ENCODE assay signal across 12 cellular contexts in the genomic region with DNA sequence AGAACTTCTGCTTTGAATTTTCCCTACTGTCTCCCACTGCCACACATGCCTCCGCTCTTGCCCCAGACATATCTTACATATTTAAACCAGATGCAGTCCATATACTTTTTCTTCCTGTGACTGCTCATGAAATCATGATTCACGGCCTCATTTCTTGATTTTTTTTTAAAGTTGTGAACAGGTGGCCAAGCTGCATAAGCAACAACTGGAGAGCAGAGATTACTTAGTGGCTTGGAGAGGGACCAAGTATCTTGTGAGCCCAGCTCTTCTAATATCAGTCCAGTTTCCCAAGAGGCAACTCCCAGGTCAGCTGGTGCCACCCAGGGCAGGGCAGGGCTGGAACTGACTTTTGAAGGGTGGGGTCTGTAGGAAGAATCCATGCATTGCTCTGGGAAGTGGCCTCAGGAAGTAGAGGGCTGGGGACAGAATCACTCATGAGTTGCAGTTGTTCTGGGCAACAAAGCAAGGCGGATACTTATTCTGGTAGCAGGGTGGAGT.
DNase-seq lines count a peak whose midpoint lies in the region; ATAC-seq and TF ChIP-seq lines count a peak whose summit lies in the region.
"Had no signal": no experiment of that assay in that cellular context is flagged by ENCODE, and none has a peak within 500 bp of the region (broad histone marks: within the 10 kb centered on the region; RNA-seq: fewer than 3 reads in every experiment).

No MANE protein-coding gene starts in this region.

- H3K23ac ChIP-seq in IMR-90 (ENCODE audit: low read depth, low read length): peak overlapping the region; percentile 18; the same call in 1 of the 2 replicates

- TF ChIP-seq CTCF in AG04450 (IDR thresholded peaks at IDR 0.05; ENCODE audit: low read depth, low read length): no peak
- no peak for TF ChIP-seq CTCF in IMR-90 (conservative IDR thresholded peaks at IDR 0.05; ENCODE audit: low read depth, low read length)
- TF ChIP-seq CTCF in lung (IDR thresholded peaks at IDR 0.05; ENCODE audit: control extremely low read depth, extremely low read depth): no peak

- H2AK5ac ChIP-seq in IMR-90 (ENCODE audit: low read depth, low read length): peak overlapping the region; percentile 48

- H3K27me3 Mint-ChIP-seq in T-cell: no peaks in the 10 kb centered on the region
- H3K27me3 Mint-ChIP-seq: CD4-positive, alpha-beta T cell had no signal

- H3K4me3 Mint-ChIP-seq in T-cell: no peak overlapping the region
- H3K4me3 Mint-ChIP-seq: CD4-positive, alpha-beta T cell had no signal

- H4K20me1 ChIP-seq in IMR-90 (ENCODE audit: insufficient read depth, low read length): peaks cover 66% of the 10 kb centered on the region; the same call in 1 of the 2 replicates

- H3K4ac ChIP-seq in IMR-90 (ENCODE audit: low read depth, low read length): peak overlapping the region; percentile 18

- no peak overlapping the region for H3K9ac ChIP-seq in IMR-90 (ENCODE audit: low read depth, low read length)

- DNase-seq in AG04450 (ENCODE audit: low read depth, low spot score): peak; percentile 85
- DNase-seq in IMR-90: peak; percentile 96
- peak; percentile 91 for DNase-seq in dedifferentiated amniotic fluid mesenchymal stem cell (ENCODE audit: extremely low spot score)
- DNase-seq in lung (ENCODE audit: low spot score): peak; percentile 51
- no peak for DNase-seq in T-cell
- DNase-seq in posterior cingulate gyrus: no peak
- DNase-seq: body of pancreas; CD4-positive, alpha-beta T cell; glutamatergic neuron; NCI-H146 had no signal

- peak overlapping the region; percentile 45; the same call in 1 of the 2 replicates for H4K5ac ChIP-seq in IMR-90 (ENCODE audit: low read depth, low read length)

- WGBS in IMR-90 (ENCODE audit: extremely low coverage in 2 of 2, insufficient read length in 1 of 2), 2 experiments: no CpG with 5 or more reads among the region's 3 CpGs
- 23 to 44% methylated on average over 3 of the region's 3 CpGs for WGBS in lung, 2 donors

- H3K4me3 ChIP-seq in AG04450 (ENCODE audit: low read depth, low read length): no peak overlapping the region
- no peak overlapping the region for H3K4me3 ChIP-seq in IMR-90 (ENCODE audit: insufficient read depth, low read depth, low read length)
- H3K4me3 ChIP-seq in lung: no peak overlapping the region
- H3K4me3 ChIP-seq: body of pancreas had no signal

- no peak overlapping the region for H3K14ac ChIP-seq in IMR-90 (replicated peaks; ENCODE audit: low read depth, low read length)

- intact Hi-C loops in IMR-90 (cut with micrococcal nuclease): no loop called here
- intact Hi-C loops in posterior cingulate gyrus (cut with DNase I): no loop called here

- peaks cover 29 to 67% of the 10 kb centered on the region in 2 experiments for H3K79me1 ChIP-seq in IMR-90 (ENCODE audit: low read depth in 1 of 2, low read length in 2 of 2)

- H3K27me3 ChIP-seq in AG04450 (ENCODE audit: control insufficient read depth, insufficient read depth, low read length) (no peaks in the 10 kb centered on the region), IMR-90 (ENCODE audit: control insufficient read depth, insufficient read depth, low read length) (no peaks in the 10 kb centered on the region), lung (ENCODE audit: control insufficient read depth, insufficient read depth) (no peaks in the 10 kb centered on the region)
- H3K27me3 ChIP-seq: body of pancreas had no signal

- CTCF ChIA-PET in AG04450 (lab: Charles Lee) (no interaction called here), IMR-90 (lab: Yijun Ruan, JAX) (interaction anchor here (0.9 kb wide), 1 partner anchor 15 kb away, joined by 3 read pairs; no protein-coding TSS in a partner anchor), T-cell (lab: Charles Lee) (no interaction called here)

- no peak overlapping the region for H2BK15ac ChIP-seq in IMR-90 (ENCODE audit: low read depth, low read length)

- peak overlapping the region; percentile 46 for H3K18ac ChIP-seq in IMR-90 (ENCODE audit: low read depth, low read length)

- H3K36me3 ChIP-seq in IMR-90 (ENCODE audit: control insufficient read depth, insufficient read depth, low read length): no peaks in the 10 kb centered on the region
- H3K36me3 ChIP-seq in lung (ENCODE audit: control insufficient read depth in 2 of 2, insufficient read depth in 2 of 2, low read length in 2 of 2): peaks cover 0 to 2% of the 10 kb centered on the region in 2 donors

- dilution Hi-C loops in IMR-90 (cut with HindIII; ENCODE audit: low sequenced_read_pairs, unreplicated experiment): no loop called here

- peaks cover 2% of the 10 kb centered on the region for H3K36me3 Mint-ChIP-seq in T-cell

- peak overlapping the region; percentile 8 for H2AK9ac ChIP-seq in IMR-90 (replicated peaks; ENCODE audit: low read depth, low read length, poor library complexity)

- H2BK20ac ChIP-seq in IMR-90 (ENCODE audit: low read depth, low read length): no peak overlapping the region

- peak overlapping the region; percentile 76 for H2BK5ac ChIP-seq in IMR-90 (ENCODE audit: low read depth, low read length, poor library complexity, severe bottlenecking)

- peak overlapping the region; percentile 2; the same call in 1 of the 2 replicates for H3K4me2 ChIP-seq in IMR-90 (ENCODE audit: low read depth, low read length)

- H2BK120ac ChIP-seq in IMR-90 (ENCODE audit: low read depth, low read length): peak overlapping the region; percentile 25; the same call in 1 of the 2 replicates

- peak overlapping the region; percentile 57; the same call in 1 of the 2 replicates for H4K91ac ChIP-seq in IMR-90 (ENCODE audit: insufficient read depth, low read depth, low read length)

- H3K4me1 ChIP-seq in IMR-90 (ENCODE audit: control insufficient read depth, insufficient read depth, low read length) (peaks cover 21% of the 10 kb centered on the region), lung (ENCODE audit: control insufficient read depth in 2 of 2, insufficient read depth in 2 of 2, low read length in 2 of 2) (peaks cover 8 to 15% of the 10 kb centered on the region in 2 donors)

- peak overlapping the region; percentile 76 for H3K27ac ChIP-seq in AG04450 (ENCODE audit: low read depth, low read length)
- peak overlapping the region; percentile 78 for H3K27ac ChIP-seq in IMR-90 (ENCODE audit: insufficient read depth, low read length)
- H3K27ac ChIP-seq in lung (ENCODE audit: low read depth in 1 of 2, low read length in 1 of 2): peak overlapping the region; percentile 71 to 74
- H3K27ac ChIP-seq: body of pancreas had no signal

- peaks cover 29% of the 10 kb centered on the region for H3K9me1 ChIP-seq in IMR-90 (ENCODE audit: insufficient read depth, low read length)

- in situ Hi-C loops in IMR-90 (cut with MboI; ENCODE audit: low sequenced_read_pairs): no loop called here

- H3K9me3 ChIP-seq in AG04450 (ENCODE audit: control insufficient read depth, insufficient read depth, low read length) (no peaks in the 10 kb centered on the region), IMR-90 (ENCODE audit: control insufficient read depth, insufficient read depth, low read length) (no peaks in the 10 kb centered on the region), lung (ENCODE audit: control insufficient read depth in 2 of 2, insufficient read depth in 1 of 2, low read length in 1 of 2) (no peaks in the 10 kb centered on the region)
- H3K9me3 ChIP-seq: body of pancreas had no signal

- H2AFZ ChIP-seq in IMR-90 (replicated peaks; ENCODE audit: low read length, poor library complexity): no peak overlapping the region

- ATAC-seq in IMR-90 (ENCODE audit: low read depth): peak; percentile 54
- no peak for ATAC-seq in lung (ENCODE audit: insufficient read depth, low FRiP score)
- no peak for ATAC-seq in T-cell (replicated peaks in 1 of 4)
- ATAC-seq in HG03521 (IDR thresholded peaks at IDR 0.05; ENCODE audit: unreplicated experiment): no peak
- ATAC-seq in HG03565 (IDR thresholded peaks at IDR 0.05; ENCODE audit: unreplicated experiment): no peak
- ATAC-seq: body of pancreas had no signal

- no peaks in the 10 kb centered on the region for H3K9me3 Mint-ChIP-seq in T-cell
- H3K9me3 Mint-ChIP-seq: CD4-positive, alpha-beta T cell had no signal

- no TSS peak for BruUV-seq in IMR-90 (replicated peaks; lab: Mats Ljungman, UMichigan)

- peaks cover 2 to 13% (median 7%) of the 10 kb centered on the region in 3 donors for H3K4me1 Mint-ChIP-seq in T-cell

- no peak overlapping the region for H3K27ac Mint-ChIP-seq in T-cell
- H3K27ac Mint-ChIP-seq: CD4-positive, alpha-beta T cell had no signal

- H3K56ac ChIP-seq in IMR-90 (ENCODE audit: extremely low read depth, insufficient read depth, low read length): no peak overlapping the region

- POLR2A ChIA-PET in AG04450 (lab: Yijun Ruan, JAX) (interaction anchor here (1.1 to 1.3 kb wide), 2 partner anchors 72 to 92 kb away, joined by 3 read pairs; no protein-coding TSS in a partner anchor), IMR-90 (lab: Charles Lee; ENCODE audit: unreplicated experiment) (interaction anchor here (0.6 kb wide), 1 partner anchor 1214 kb away, joined by 11 read pairs; no protein-coding TSS in a partner anchor), T-cell (lab: Charles Lee) (interaction anchor here in 1 of 2 donors (0.7 kb wide), 1 partner anchor 1195 kb away, joined by 8 read pairs; no protein-coding TSS in a partner anchor)

- no peak for TF ChIP-seq RAD21 in IMR-90 (IDR thresholded peaks at IDR 0.05; ENCODE audit: low read length)

- H4K8ac ChIP-seq in IMR-90 (ENCODE audit: low read depth in 2 of 2, low read length in 2 of 2): 0 out of 4 replicates have a peak overlapping the region, but pooled peaks of 1 of the 2 experiments have one; percentile 20

- no peak for TF ChIP-seq POLR2A in IMR-90 (IDR thresholded peaks at IDR 0.05; ENCODE audit: low read depth, low read length)

TF ChIP-seq in IMR-90, 13 proteins besides CTCF, POLR2A, EP300 and RAD21:
- peak; percentile 87 for TF ChIP-seq RCOR1 (IDR thresholded peaks at IDR 0.05; ENCODE audit: insufficient replicate concordance, low read length)
- TF ChIP-seq CEBPB (IDR thresholded peaks at IDR 0.05; ENCODE audit: low read depth, low read length): peak; percentile 38; the same call in 1 of the 2 replicates
- TF ChIP-seq MAFK (IDR thresholded peaks at IDR 0.05; ENCODE audit: low read depth, low read length): no peak

Comparison
In these comparisons a context has a peak if more than half of its experiments do, and no peak if none do; other contexts are left out.
1. DNase-seq: peak in AG04450 (single experiment), IMR-90 (single experiment), dedifferentiated amniotic fluid mesenchymal stem cell (single experiment) and lung (single experiment); none in T-cell (0 of 34) and posterior cingulate gyrus (0 of 10).
2. Peak in every context shown above with its lines, with median percentiles within 50 percentile points of each other: H3K27ac ChIP-seq.